Comparison of ENCODE assay signal across 1 cellular context in genomic region chr12:132687211-132688164, GRCh38.
TF ChIP-seq lines count a peak whose summit lies in the region.

TSS of gene POLE (minus strand) at chr12:132687342. CDS start at chr12:132687315, 27 bp downstream.
TSS of gene PXMP2 (plus strand) at chr12:132687587. CDS start at chr12:132687671, 84 bp downstream.

TF ChIP-seq in HepG2, 621 proteins besides CTCF, POLR2A, EP300 and RAD21 (continued from another document and continues in another):
- peak; percentile 94 for TF ChIP-seq ARID4A (CRISPR knock-in tag; IDR thresholded peaks at IDR 0.05; ENCODE audit: borderline replicate concordance)
- TF ChIP-seq MIXL1 (CRISPR knock-in tag; IDR thresholded peaks at IDR 0.05) = peak; percentile 40
- TF ChIP-seq TEAD3 (CRISPR knock-in tag; optimal IDR thresholded peaks at IDR 0.05; ENCODE audit: borderline replicate concordance) = peak; percentile 60
- peak; percentile 67 for TF ChIP-seq RBM39 (IDR thresholded peaks at IDR 0.05; ENCODE audit: low read depth, low read length, poor library complexity, severe bottlenecking)
- no peak for TF ChIP-seq FOXC1 (CRISPR knock-in tag; IDR thresholded peaks at IDR 0.05; ENCODE audit: borderline replicate concordance)
- 0 out of 2 replicates have a peak, but pooled peaks have one; percentile 17 for TF ChIP-seq MED1 (CRISPR knock-in tag; IDR thresholded peaks at IDR 0.05)
- TF ChIP-seq IRX3 (CRISPR knock-in tag; IDR thresholded peaks at IDR 0.05; ENCODE audit: borderline replicate concordance, low read depth) = peak; percentile 40; the same call in 1 of the 2 replicates
- peak; percentile 60 for TF ChIP-seq IKZF5 (CRISPR knock-in tag; IDR thresholded peaks at IDR 0.05)
- no peak for TF ChIP-seq CBX1 (IDR thresholded peaks at IDR 0.05; ENCODE audit: low read depth)
- TF ChIP-seq JDP2 (CRISPR knock-in tag; IDR thresholded peaks at IDR 0.05; ENCODE audit: borderline replicate concordance) = 0 out of 2 replicates have a peak, but pooled peaks have one; percentile 16
- 0 out of 2 replicates have a peak, but pooled peaks have one; percentile 34 for TF ChIP-seq ZC3H13 (CRISPR knock-in tag; IDR thresholded peaks at IDR 0.05)
- TF ChIP-seq, protein P1, sequence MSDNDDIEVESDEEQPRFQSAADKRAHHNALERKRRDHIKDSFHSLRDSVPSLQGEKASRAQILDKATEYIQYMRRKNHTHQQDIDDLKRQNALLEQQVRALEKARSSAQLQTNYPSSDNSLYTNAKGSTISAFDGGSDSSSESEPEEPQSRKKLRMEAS (IDR thresholded peaks at IDR 0.05) = peak; percentile 82
- TF ChIP-seq KLF16 (CRISPR knock-in tag; IDR thresholded peaks at IDR 0.05) = peak; percentile 14 to 66; a peak in 1 of 4 replicates
- TF ChIP-seq ZNF280B (CRISPR knock-in tag; IDR thresholded peaks at IDR 0.05; ENCODE audit: borderline replicate concordance) = 0 out of 2 replicates have a peak, but pooled peaks have one; percentile 35
- TF ChIP-seq, protein P2, sequence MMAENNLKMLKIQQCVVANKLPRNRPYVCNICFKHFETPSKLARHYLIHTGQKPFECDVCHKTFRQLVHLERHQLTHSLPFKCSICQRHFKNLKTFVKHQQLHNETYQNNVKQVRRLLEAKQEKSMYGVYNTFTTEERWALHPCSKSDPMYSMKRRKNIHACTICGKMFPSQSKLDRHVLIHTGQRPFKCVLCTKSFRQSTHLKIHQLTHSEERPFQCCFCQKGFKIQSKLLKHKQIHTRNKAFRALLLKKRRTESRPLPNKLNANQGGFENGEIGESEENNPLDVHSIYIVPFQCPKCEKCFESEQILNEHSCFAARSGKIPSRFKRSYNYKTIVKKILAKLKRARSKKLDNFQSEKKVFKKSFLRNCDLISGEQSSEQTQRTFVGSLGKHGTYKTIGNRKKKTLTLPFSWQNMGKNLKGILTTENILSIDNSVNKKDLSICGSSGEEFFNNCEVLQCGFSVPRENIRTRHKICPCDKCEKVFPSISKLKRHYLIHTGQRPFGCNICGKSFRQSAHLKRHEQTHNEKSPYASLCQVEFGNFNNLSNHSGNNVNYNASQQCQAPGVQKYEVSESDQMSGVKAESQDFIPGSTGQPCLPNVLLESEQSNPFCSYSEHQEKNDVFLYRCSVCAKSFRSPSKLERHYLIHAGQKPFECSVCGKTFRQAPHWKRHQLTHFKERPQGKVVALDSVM (CRISPR knock-in tag; IDR thresholded peaks at IDR 0.05) = 0 out of 2 replicates have a peak, but pooled peaks have one; percentile 30
- peak; percentile 73 for TF ChIP-seq NFYB (CRISPR knock-in tag; IDR thresholded peaks at IDR 0.05)
- peak; percentile 79 for TF ChIP-seq POLR2G (IDR thresholded peaks at IDR 0.05; ENCODE audit: low read depth, low read length)
- TF ChIP-seq ZBTB8A (CRISPR knock-in tag; IDR thresholded peaks at IDR 0.05; ENCODE audit: borderline replicate concordance, low read depth) = no peak
- TF ChIP-seq HOXA3 (CRISPR knock-in tag; IDR thresholded peaks at IDR 0.05) = peak; percentile 55
- peak; percentile 80; the same call in 1 of the 2 replicates for TF ChIP-seq ZGPAT (CRISPR knock-in tag; IDR thresholded peaks at IDR 0.05)
- no peak for TF ChIP-seq ZNF737 (CRISPR knock-in tag; IDR thresholded peaks at IDR 0.05; ENCODE audit: borderline replicate concordance)
- peak; percentile 88 for TF ChIP-seq MEIS2 (CRISPR knock-in tag; IDR thresholded peaks at IDR 0.05)
- TF ChIP-seq ZNF761 (CRISPR knock-in tag; conservative IDR thresholded peaks at IDR 0.05) = no peak
- TF ChIP-seq PLRG1 (conservative IDR thresholded peaks at IDR 0.05) = no peak
- TF ChIP-seq CCAR2 (optimal IDR thresholded peaks at IDR 0.05; ENCODE audit: low read depth, low read length) = no peak
- no peak for TF ChIP-seq HNRNPH1 (optimal IDR thresholded peaks at IDR 0.05; ENCODE audit: low read depth, low read length)
- no peak for TF ChIP-seq ZNF101 (CRISPR knock-in tag; IDR thresholded peaks at IDR 0.05; ENCODE audit: borderline replicate concordance, low read depth)
- TF ChIP-seq RBFOX2 (IDR thresholded peaks at IDR 0.05; ENCODE audit: low read depth, low read length) = peak; percentile 77
- peak; percentile 96 for TF ChIP-seq XRCC5 (optimal IDR thresholded peaks at IDR 0.05; ENCODE audit: low read length)
- TF ChIP-seq ARHGAP35 (CRISPR knock-in tag; IDR thresholded peaks at IDR 0.05; ENCODE audit: borderline replicate concordance) = peak; percentile 49; the same call in 1 of the 2 replicates
- no peak for TF ChIP-seq ZFP90 (CRISPR knock-in tag; IDR thresholded peaks at IDR 0.05; ENCODE audit: borderline replicate concordance)
- TF ChIP-seq ZNF792 (CRISPR knock-in tag; IDR thresholded peaks at IDR 0.05) = peak; percentile 51; the same call in 1 of the 2 replicates
- TF ChIP-seq DMAP1 (CRISPR knock-in tag; IDR thresholded peaks at IDR 0.05) = no peak
- TF ChIP-seq ZKSCAN1 (IDR thresholded peaks at IDR 0.05; ENCODE audit: low read length) = 0 out of 2 replicates have a peak, but pooled peaks have one; percentile 25
- TF ChIP-seq KDM5B (CRISPR knock-in tag; IDR thresholded peaks at IDR 0.05; ENCODE audit: borderline replicate concordance) = peak; percentile 76; the same call in 1 of the 2 replicates
- peak; percentile 49; the same call in 1 of the 2 replicates for TF ChIP-seq RXRB (CRISPR knock-in tag; IDR thresholded peaks at IDR 0.05; ENCODE audit: borderline replicate concordance)
- TF ChIP-seq NFYC (CRISPR knock-in tag; IDR thresholded peaks at IDR 0.05) = peak; percentile 73
- TF ChIP-seq, protein P3, sequence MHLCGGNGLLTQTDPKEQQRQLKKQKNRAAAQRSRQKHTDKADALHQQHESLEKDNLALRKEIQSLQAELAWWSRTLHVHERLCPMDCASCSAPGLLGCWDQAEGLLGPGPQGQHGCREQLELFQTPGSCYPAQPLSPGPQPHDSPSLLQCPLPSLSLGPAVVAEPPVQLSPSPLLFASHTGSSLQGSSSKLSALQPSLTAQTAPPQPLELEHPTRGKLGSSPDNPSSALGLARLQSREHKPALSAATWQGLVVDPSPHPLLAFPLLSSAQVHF (CRISPR knock-in tag; IDR thresholded peaks at IDR 0.05) = peak; percentile 73; the same call in 1 of the 2 replicates
- 0 out of 2 replicates have a peak, but pooled peaks have one; percentile 47 for TF ChIP-seq MYPOP (CRISPR knock-in tag; IDR thresholded peaks at IDR 0.05)
- TF ChIP-seq, protein P4, sequence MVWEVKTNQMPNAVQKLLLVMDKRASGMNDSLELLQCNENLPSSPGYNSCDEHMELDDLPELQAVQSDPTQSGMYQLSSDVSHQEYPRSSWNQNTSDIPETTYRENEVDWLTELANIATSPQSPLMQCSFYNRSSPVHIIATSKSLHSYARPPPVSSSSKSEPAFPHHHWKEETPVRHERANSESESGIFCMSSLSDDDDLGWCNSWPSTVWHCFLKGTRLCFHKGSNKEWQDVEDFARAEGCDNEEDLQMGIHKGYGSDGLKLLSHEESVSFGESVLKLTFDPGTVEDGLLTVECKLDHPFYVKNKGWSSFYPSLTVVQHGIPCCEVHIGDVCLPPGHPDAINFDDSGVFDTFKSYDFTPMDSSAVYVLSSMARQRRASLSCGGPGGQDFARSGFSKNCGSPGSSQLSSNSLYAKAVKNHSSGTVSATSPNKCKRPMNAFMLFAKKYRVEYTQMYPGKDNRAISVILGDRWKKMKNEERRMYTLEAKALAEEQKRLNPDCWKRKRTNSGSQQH (CRISPR knock-in tag; IDR thresholded peaks at IDR 0.05; ENCODE audit: low read depth) = peak; percentile 86
- TF ChIP-seq HDAC2 (CRISPR knock-in tag; IDR thresholded peaks at IDR 0.05) = 0 out of 2 replicates have a peak, but pooled peaks have one; percentile 14
- TF ChIP-seq SIX4 (CRISPR knock-in tag; IDR thresholded peaks at IDR 0.05) = peak; percentile 20; the same call in 1 of the 2 replicates
- TF ChIP-seq CENPT (CRISPR knock-in tag; IDR thresholded peaks at IDR 0.05; ENCODE audit: low read depth) = no peak
- peak; percentile 47; the same call in 1 of the 2 replicates for TF ChIP-seq ZNF547 (CRISPR knock-in tag; IDR thresholded peaks at IDR 0.05)
- TF ChIP-seq ARNT2 (CRISPR knock-in tag; IDR thresholded peaks at IDR 0.05; ENCODE audit: low read depth) = peak; percentile 95
- TF ChIP-seq ZNF207 (IDR thresholded peaks at IDR 0.05; ENCODE audit: borderline replicate concordance) = no peak
- TF ChIP-seq, protein P5, sequence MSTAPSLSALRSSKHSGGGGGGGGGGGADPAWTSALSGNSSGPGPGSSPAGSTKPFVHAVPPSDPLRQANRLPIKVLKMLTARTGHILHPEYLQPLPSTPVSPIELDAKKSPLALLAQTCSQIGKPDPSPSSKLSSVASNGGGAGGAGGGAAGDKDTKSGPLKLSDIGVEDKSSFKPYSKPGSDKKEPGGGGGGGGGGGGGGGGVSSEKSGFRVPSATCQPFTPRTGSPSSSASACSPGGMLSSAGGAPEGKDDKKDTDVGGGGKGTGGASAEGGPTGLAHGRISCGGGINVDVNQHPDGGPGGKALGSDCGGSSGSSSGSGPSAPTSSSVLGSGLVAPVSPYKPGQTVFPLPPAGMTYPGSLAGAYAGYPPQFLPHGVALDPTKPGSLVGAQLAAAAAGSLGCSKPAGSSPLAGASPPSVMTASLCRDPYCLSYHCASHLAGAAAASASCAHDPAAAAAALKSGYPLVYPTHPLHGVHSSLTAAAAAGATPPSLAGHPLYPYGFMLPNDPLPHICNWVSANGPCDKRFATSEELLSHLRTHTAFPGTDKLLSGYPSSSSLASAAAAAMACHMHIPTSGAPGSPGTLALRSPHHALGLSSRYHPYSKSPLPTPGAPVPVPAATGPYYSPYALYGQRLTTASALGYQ (CRISPR knock-in tag; IDR thresholded peaks at IDR 0.05) = peak; percentile 37; the same call in 1 of the 2 replicates
- no peak for TF ChIP-seq PHB2 (IDR thresholded peaks at IDR 0.05; ENCODE audit: partially characterized antibody)
